ENCODE assay signal across 1 cellular context in genomic region chr1:78619803-78620579, GRCh38.
TF ChIP-seq lines count a peak whose summit lies in the region.

Gene IFI44L (plus strand): TSS chr1:78620448. CDS start chr1:78627916, 7,468 bp downstream.

TF ChIP-seq in endothelial cell of umbilical vein, 7 proteins besides CTCF, POLR2A, EP300 and RAD21:
- TF ChIP-seq FOS (IDR thresholded peaks at IDR 0.05; ENCODE audit: borderline replicate concordance, insufficient read depth, low read length) = no peak
- no peak for TF ChIP-seq GATA2 (IDR thresholded peaks at IDR 0.05; ENCODE audit: insufficient read depth, insufficient read length, low read depth, low read length)
- TF ChIP-seq MAX (IDR thresholded peaks at IDR 0.05; ENCODE audit: insufficient read depth, insufficient read length) = no peak
- TF ChIP-seq POLR2AphosphoS5 (IDR thresholded peaks at IDR 0.05; ENCODE audit: insufficient read depth, low read depth, low read length) = no peak
- TF ChIP-seq JUN (IDR thresholded peaks at IDR 0.05; ENCODE audit: borderline replicate concordance, insufficient read depth, insufficient read length, low read depth) = no peak
- TF ChIP-seq EZH2 (IDR thresholded peaks at IDR 0.05; ENCODE audit: borderline replicate concordance, low read depth, low read length, severe bottlenecking) = no peak
- TF ChIP-seq MYC (IDR thresholded peaks at IDR 0.05; ENCODE audit: low read depth, low read length) = no peak
TF ChIP-seq in endothelial cell of umbilical vein: peak in this region for 0.
